9 cellular contexts compared by ENCODE assay signal in the genomic region with DNA sequence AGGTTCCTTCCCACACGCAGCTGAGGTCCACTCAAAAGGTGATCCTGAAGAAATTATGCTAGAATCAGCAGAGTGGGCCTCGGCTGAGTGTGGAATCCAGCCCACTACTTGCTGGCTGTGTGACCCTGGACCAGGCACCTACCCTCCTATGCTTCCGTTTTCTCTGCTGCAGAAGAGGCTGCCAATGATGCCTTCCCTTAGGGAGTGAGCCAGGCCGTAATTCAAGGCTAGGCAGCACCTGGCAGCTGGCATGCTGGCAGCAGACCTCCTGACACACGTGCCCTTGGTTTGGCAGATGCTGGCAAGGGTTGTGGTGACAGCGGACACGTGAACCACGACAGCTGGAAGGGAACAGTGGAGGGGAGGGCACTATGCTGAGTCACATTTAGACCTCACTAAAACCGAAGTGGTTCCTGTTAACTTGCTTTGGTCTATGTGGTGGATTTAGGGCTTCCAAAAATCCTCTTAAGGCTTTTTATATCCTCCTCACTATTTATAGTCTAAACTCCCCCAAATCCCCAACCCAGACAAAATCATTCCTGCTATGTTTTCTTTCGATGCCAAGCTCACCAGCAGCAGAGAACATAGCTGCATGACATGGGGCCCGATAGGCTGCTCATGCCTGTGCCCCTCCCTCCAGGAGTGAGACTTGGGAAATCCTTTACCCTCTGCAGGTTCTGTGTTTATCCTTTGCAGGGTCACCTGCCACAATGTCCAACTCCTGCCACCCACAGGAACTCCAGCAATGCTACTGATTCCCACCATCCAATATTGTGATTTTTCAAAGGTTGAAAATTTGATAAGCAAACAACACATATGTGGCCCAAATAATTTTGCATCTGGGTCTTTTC. TPM values are rescaled to one million over a fixed set of nuclear protein-coding genes. Genes with fewer than 3 reads are reported as not detected.
DNase-seq lines count a peak whose midpoint lies in the region; ATAC-seq, FAIRE-seq and TF ChIP-seq lines count a peak whose summit lies in the region.
"Had no signal": no experiment of that assay in that cellular context is flagged by ENCODE, and none has a peak within 500 bp of the region (broad histone marks: within the 10 kb centered on the region; RNA-seq: fewer than 3 reads in every experiment).

No MANE protein-coding gene starts in this region.

- no peak for FAIRE-seq in H54 (lab: Jason Lieb, UNC)

- H3K4me3 ChIP-seq in right cardiac atrium (ENCODE audit: low read length) = no peak overlapping the region

- H3K4me1 ChIP-seq in right cardiac atrium (ENCODE audit: control insufficient read depth, insufficient read depth, low read length) = no peaks in the 10 kb centered on the region

- ATAC-seq in HG02943 (IDR thresholded peaks at IDR 0.05; ENCODE audit: low read depth, unreplicated experiment) (peak; percentile 79), right cardiac atrium (peak; percentile 77 to 80)

- peak; percentile 3 for DNase-seq in DMS153 (lab: John Stamatoyannopoulos, UW)
- DNase-seq in DMS153 treated with DMSO at 0.1 percent for 48 hours (lab: John Stamatoyannopoulos, UW; ENCODE audit: unreplicated experiment) = no peak
- peak; percentile 51 for DNase-seq in NCI-H82 (lab: John Stamatoyannopoulos, UW)
- peak; percentile 53 to 84 (median 68) for DNase-seq in right cardiac atrium
- no peak for DNase-seq in epidermal melanocyte (ENCODE audit: insufficient read length, low spot score)
- no peak for DNase-seq in NCI-H1436 (lab: John Stamatoyannopoulos, UW)
- no peak for DNase-seq in H54 (ENCODE audit: insufficient read length, low spot score)

- intact Hi-C loops in right cardiac atrium (cut with DNase I) = loop anchor here (5.0 to 10.0 kb wide), 3 partner anchors 195 to 205 kb away; a partner anchor contains a TSS

- H3K27ac ChIP-seq in right cardiac atrium (ENCODE audit: low read length) = peak overlapping the region; percentile 69
- H3K27ac ChIP-seq: 22Rv1 had no signal

- no peaks in the 10 kb centered on the region for H3K9me3 ChIP-seq in right cardiac atrium (ENCODE audit: control insufficient read depth, low read length)

- H3K27me3 ChIP-seq in right cardiac atrium (ENCODE audit: control insufficient read depth, insufficient read depth) = no peaks in the 10 kb centered on the region

- 44% methylated on average over 11 of the region's 11 CpGs for WGBS in right cardiac atrium

- no peak for TF ChIP-seq POLR2A in H54 (IDR thresholded peaks at IDR 0.05; ENCODE audit: low read depth, low read length)

RNA-seq across cellular contexts. Expression of a gene that starts 10.6 kb away (rescaled TPM):
- 10 to 100 TPM; 13.4 to 21.4 (median 17.1) TPM for total RNA-seq in right cardiac atrium
- 7.7 TPM for polyA plus RNA-seq in right cardiac atrium

Comparison
In these comparisons a context has a peak if more than half of its experiments do, and no peak if none do; other contexts are left out.
1. DNase-seq: peak in DMS153 (single experiment), NCI-H82 (single experiment) and right cardiac atrium (3 of 3); none in DMS153 treated with DMSO at 0.1 percent for 48 hours (single experiment), epidermal melanocyte (single experiment), NCI-H1436 (single experiment) and H54 (single experiment).